Comparison of ENCODE assay signal across 7 cellular contexts in genomic region chr2:233414777-233415570, GRCh38.
A peak's percentile ranks its signal among the peaks of the same experiment; 100 is the strongest.
DNase-seq lines count a peak whose midpoint lies in the region; ATAC-seq and TF ChIP-seq lines count a peak whose summit lies in the region.

No MANE protein-coding gene starts in this region.

- no peak for TF ChIP-seq CTCF in thoracic aorta (IDR thresholded peaks at IDR 0.05)
- TF ChIP-seq CTCF in BE2C (IDR thresholded peaks at IDR 0.05; ENCODE audit: low read depth, low read length), result no peak
- TF ChIP-seq CTCF in GM10248 (IDR thresholded peaks at IDR 0.05; ENCODE audit: control extremely low read depth, extremely low read depth, low read depth, missing control alignments), result no peak

- CTCF ChIA-PET in GM10248 (lab: Yijun Ruan, JAX), result interaction anchor here (0.7 to 12.4 kb wide), 5 partner anchors 10 to 296 kb away, joined by 3 to 121 read pairs (median 3); no protein-coding TSS in a partner anchor

- intact Hi-C loops in activated T-helper 1 cell treated with anti-CD3 and anti-CD28 coated beads, Interleukin-12 subunit alpha, Interleukin-12 subunit beta, Interleukin-2, Interleukin-4 antibody, amounts not matched to agents 30 ng/mL and 10 ng/mL and 1 ng/mL, durations not matched to agents 14 hours and 24 hours and 36 hours (cut with micrococcal nuclease), result no loop called here
- intact Hi-C loops in left colon (cut with DNase I, micrococcal nuclease), result no loop called here

- H3K27me3 ChIP-seq in thoracic aorta (replicated peaks; ENCODE audit: insufficient read depth) (no peaks in the 10 kb centered on the region), BE2C (no peaks in the 10 kb centered on the region)

- no peaks in the 10 kb centered on the region for H3K27me3 Mint-ChIP-seq in activated T-helper 1 cell treated with anti-CD3 and anti-CD28 coated beads, Interleukin-12 subunit alpha, Interleukin-12 subunit beta, Interleukin-2, Interleukin-4 antibody, amounts not matched to agents 30 ng/mL and 10 ng/mL and 1 ng/mL, durations not matched to agents 14 hours and 24 hours and 36 hours (ENCODE audit: insufficient read depth)

- H3K4me1 Mint-ChIP-seq in activated T-helper 1 cell treated with anti-CD3 and anti-CD28 coated beads, Interleukin-12 subunit alpha, Interleukin-12 subunit beta, Interleukin-2, Interleukin-4 antibody, amounts not matched to agents 30 ng/mL and 10 ng/mL and 1 ng/mL, durations not matched to agents 14 hours and 24 hours and 36 hours (ENCODE audit: low read depth), result peaks cover 74% of the 10 kb centered on the region

- H3K9me3 Mint-ChIP-seq in activated T-helper 1 cell treated with anti-CD3 and anti-CD28 coated beads, Interleukin-12 subunit alpha, Interleukin-12 subunit beta, Interleukin-2, Interleukin-4 antibody, amounts not matched to agents 30 ng/mL and 10 ng/mL and 1 ng/mL, durations not matched to agents 14 hours and 24 hours and 36 hours, result peaks cover 28% of the 10 kb centered on the region

- H3K4me3 ChIP-seq in thoracic aorta (no peak overlapping the region), BE2C (ENCODE audit: low read depth, low read length) (no peak overlapping the region)

- H3K36me3 ChIP-seq in thoracic aorta, result no peaks in the 10 kb centered on the region
- H3K36me3 ChIP-seq in BE2C, result peaks cover 6% of the 10 kb centered on the region; the same call in 1 of the 2 replicates

- H3K27ac Mint-ChIP-seq in activated T-helper 1 cell treated with anti-CD3 and anti-CD28 coated beads, Interleukin-12 subunit alpha, Interleukin-12 subunit beta, Interleukin-2, Interleukin-4 antibody, amounts not matched to agents 30 ng/mL and 10 ng/mL and 1 ng/mL, durations not matched to agents 14 hours and 24 hours and 36 hours, result peak overlapping the region; percentile 85

- peaks cover 2% of the 10 kb centered on the region for H3K9me3 ChIP-seq in thoracic aorta
- H3K9me3 ChIP-seq in BE2C, result no peaks in the 10 kb centered on the region; the same call in 1 of the 2 replicates

- POLR2A ChIA-PET in GM10248 (lab: Yijun Ruan, JAX), result no interaction called here

- H3K4me3 Mint-ChIP-seq in activated T-helper 1 cell treated with anti-CD3 and anti-CD28 coated beads, Interleukin-12 subunit alpha, Interleukin-12 subunit beta, Interleukin-2, Interleukin-4 antibody, amounts not matched to agents 30 ng/mL and 10 ng/mL and 1 ng/mL, durations not matched to agents 14 hours and 24 hours and 36 hours, result peak overlapping the region; percentile 76

- peaks cover 42% of the 10 kb centered on the region for H3K36me3 Mint-ChIP-seq in activated T-helper 1 cell treated with anti-CD3 and anti-CD28 coated beads, Interleukin-12 subunit alpha, Interleukin-12 subunit beta, Interleukin-2, Interleukin-4 antibody, amounts not matched to agents 30 ng/mL and 10 ng/mL and 1 ng/mL, durations not matched to agents 14 hours and 24 hours and 36 hours (ENCODE audit: low read depth)

- peak overlapping the region; percentile 80 to 90 for H3K27ac ChIP-seq in thoracic aorta

- DNase-seq in NCI-H2029 (lab: John Stamatoyannopoulos, UW), result peak; percentile 71
- DNase-seq in activated T-helper 1 cell treated with anti-CD3 and anti-CD28 coated beads, Interleukin-12 subunit alpha, Interleukin-12 subunit beta, Interleukin-2, Interleukin-4 antibody, amounts not matched to agents 30 ng/mL and 10 ng/mL and 1 ng/mL, durations not matched to agents 14 hours and 24 hours and 36 hours (ENCODE audit: low spot score), result peak; percentile 31
- DNase-seq in left colon, result no peak
- peak; percentile 34 for DNase-seq in thoracic aorta (ENCODE audit: low spot score)
- DNase-seq in BE2C, result no peak
- DNase-seq in GM10248 (ENCODE audit: extremely low spot score), result no peak

- H3K4me1 ChIP-seq in thoracic aorta (ENCODE audit: control insufficient read depth in 1 of 2, low read depth in 2 of 2) (peaks cover 29 to 62% of the 10 kb centered on the region in 2 donors), BE2C (peaks cover 19% of the 10 kb centered on the region)

- ATAC-seq in left colon (peak; percentile 51), thoracic aorta (ENCODE audit: insufficient number of reproducible peaks, low FRiP score, low read depth) (no peak), HG02852 (IDR thresholded peaks at IDR 0.05; ENCODE audit: unreplicated experiment) (no peak)

Comparison
In these comparisons a context has a peak if more than half of its experiments do, and no peak if none do; other contexts are left out.
1. DNase-seq: peak in NCI-H2029 (single experiment), activated T-helper 1 cell treated with anti-CD3 and anti-CD28 coated beads, Interleukin-12 subunit alpha, Interleukin-12 subunit beta, Interleukin-2, Interleukin-4 antibody, amounts not matched to agents 30 ng/mL and 10 ng/mL and 1 ng/mL, durations not matched to agents 14 hours and 24 hours and 36 hours (single experiment) and thoracic aorta (single experiment); none in left colon (0 of 2), BE2C (single experiment) and GM10248 (single experiment).